1 cellular context compared by ENCODE assay signal in genomic region chr21:42319851-42320602, GRCh38.
TF ChIP-seq lines count a peak whose summit lies in the region.

No MANE protein-coding gene starts in this region.

TF ChIP-seq in K562, 482 proteins besides CTCF, POLR2A, EP300 and RAD21 (continued from another document):
- TF ChIP-seq L3MBTL2 (IDR thresholded peaks at IDR 0.05) (peak; percentile 57; the same call in 1 of the 2 replicates), TCF7 (IDR thresholded peaks at IDR 0.05; ENCODE audit: borderline replicate concordance) (no peak), CEBPG (CRISPR knock-in tag; IDR thresholded peaks at IDR 0.05) (peak; percentile 55; the same call in 1 of the 2 replicates), CEBPG (tag; conservative IDR thresholded peaks at IDR 0.05 in 1 of 2, IDR thresholded peaks at IDR 0.05 in 1 of 2) (no peak), SETDB1 (IDR thresholded peaks at IDR 0.05; ENCODE audit: low read length) (no peak), IFI16 (CRISPR knock-in tag; IDR thresholded peaks at IDR 0.05) (no peak), EP400 (IDR thresholded peaks at IDR 0.05) (peak; percentile 49)
- TF ChIP-seq, protein P1, sequence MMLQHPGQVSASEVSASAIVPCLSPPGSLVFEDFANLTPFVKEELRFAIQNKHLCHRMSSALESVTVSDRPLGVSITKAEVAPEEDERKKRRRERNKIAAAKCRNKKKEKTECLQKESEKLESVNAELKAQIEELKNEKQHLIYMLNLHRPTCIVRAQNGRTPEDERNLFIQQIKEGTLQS (IDR thresholded peaks at IDR 0.05), result peak; percentile 41; the same call in 1 of the 2 replicates
- TF ChIP-seq, protein P1 (CRISPR knock-in tag; conservative IDR thresholded peaks at IDR 0.05), result no peak
